17 cellular contexts compared by ENCODE assay signal in the genomic region with DNA sequence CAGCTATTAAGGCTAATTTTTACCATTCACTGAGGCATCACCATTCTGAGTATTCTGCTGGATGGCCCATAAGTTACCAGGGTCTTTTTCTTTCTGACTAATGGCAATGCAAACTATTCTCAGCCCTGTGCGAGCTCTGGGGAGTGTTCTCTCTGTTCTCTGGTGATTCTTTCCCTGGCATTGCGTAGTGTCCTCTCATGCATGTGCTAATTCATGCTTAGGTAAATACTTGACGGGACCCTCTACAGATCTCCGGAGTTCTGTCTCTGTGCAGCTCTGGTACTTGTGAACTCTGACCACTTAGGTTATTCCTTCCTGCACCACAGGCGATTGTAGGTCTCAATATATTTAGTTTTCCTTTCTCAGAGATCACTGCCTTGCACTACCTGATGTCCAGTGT. TPM values are rescaled to one million over a fixed set of nuclear protein-coding genes. Genes with fewer than 3 reads are reported as not detected.
DNase-seq lines count a peak whose midpoint lies in the region; ATAC-seq, FAIRE-seq and TF ChIP-seq lines count a peak whose summit lies in the region.
"Had no signal": no experiment of that assay in that cellular context is flagged by ENCODE, and none has a peak within 500 bp of the region (broad histone marks: within the 10 kb centered on the region; RNA-seq: fewer than 3 reads in every experiment).

No MANE protein-coding gene starts in this region.

- ATAC-seq in HepG2 (peak; percentile 100), right lobe of liver (no peak), left lung (peak; percentile 87), HG02840 (IDR thresholded peaks at IDR 0.05; ENCODE audit: low FRiP score, unreplicated experiment) (no peak)
- ATAC-seq: left colon, Right ventricle myocardium inferior had no signal

- no peaks in the 10 kb centered on the region for H3K9me3 ChIP-seq in HepG2 (ENCODE audit: low read length)
- no peaks in the 10 kb centered on the region for H3K9me3 ChIP-seq in right lobe of liver
- no peaks in the 10 kb centered on the region for H3K9me3 ChIP-seq in left lung
- no peaks in the 10 kb centered on the region for H3K9me3 ChIP-seq in mammary epithelial cell (replicated peaks; ENCODE audit: insufficient read depth, low read length)
- H3K9me3 ChIP-seq: esophagus squamous epithelium, right atrium auricular region had no signal

- dilution Hi-C loops in mammary epithelial cell (cut with HindIII; ENCODE audit: low sequenced_read_pairs), result no loop called here

- H3K36me3 ChIP-seq in HepG2 (replicated peaks in 1 of 2; ENCODE audit: control insufficient read depth in 1 of 2, insufficient read depth in 2 of 2, low read length in 2 of 2) (peaks cover 0 to 1% of the 10 kb centered on the region in 2 experiments; a peak in 2 of 5 replicates), right lobe of liver (no peaks in the 10 kb centered on the region), left lung (no peaks in the 10 kb centered on the region), mammary epithelial cell (ENCODE audit: insufficient read depth, low read length) (no peaks in the 10 kb centered on the region)
- H3K36me3 ChIP-seq: esophagus squamous epithelium, right atrium auricular region, WERI-Rb-1 had no signal

- H3K4me1 ChIP-seq in HepG2 (ENCODE audit: insufficient read depth, low read length) (peaks cover 17% of the 10 kb centered on the region), right lobe of liver (no peaks in the 10 kb centered on the region), left lung (peaks cover 10 to 35% of the 10 kb centered on the region in 2 donors), mammary epithelial cell (ENCODE audit: insufficient read depth, low read length) (no peaks in the 10 kb centered on the region)

- H3K27ac ChIP-seq in HepG2 (ENCODE audit: extremely low read length, insufficient read depth, low read length), result peak overlapping the region; percentile 61
- H3K27ac ChIP-seq in right lobe of liver, result no peak overlapping the region
- no peak overlapping the region for H3K27ac ChIP-seq in left lung
- no peak overlapping the region for H3K27ac ChIP-seq in mammary epithelial cell (ENCODE audit: insufficient read depth, low read depth, low read length)
- H3K27ac ChIP-seq: esophagus squamous epithelium, right atrium auricular region, WERI-Rb-1 had no signal

- POLR2A ChIA-PET in HepG2 (lab: Yijun Ruan, JAX), result interaction anchor here (1.1 to 1.8 kb wide), 2 partner anchors 30 to 77 kb away, joined by 3 to 10 read pairs; partner anchors contain the start of genes NKIRAS1 and RPL15

- in situ Hi-C loops in HepG2 (cut with HindIII; ENCODE audit: extremely low pct_ligation_motif_present, low pct_unique_long_range_greater_than_20kb) (no loop called here), mammary epithelial cell (cut with MboI; ENCODE audit: low sequenced_read_pairs in 2 of 2) (no loop called here), G401 (cut with HindIII; ENCODE audit: low sequenced_read_pairs) (no loop called here)

- CTCF ChIA-PET in HepG2 (lab: Yijun Ruan, JAX; ENCODE audit: low intra/inter-chr PET ratio, low total read pairs), result no interaction called here
- CTCF ChIA-PET in mammary epithelial cell (lab: Charles Lee; ENCODE audit: low non-redundant PET), result no interaction called here

- intact Hi-C loops in HepG2 (cut with micrococcal nuclease; ENCODE audit: unreplicated experiment) (no loop called here), right lobe of liver (cut with DNase I) (no loop called here), left lung (cut with DNase I) (no loop called here), mammary epithelial cell (cut with micrococcal nuclease) (no loop called here)

- H4K20me1 ChIP-seq in HepG2 (ENCODE audit: insufficient read depth, low read length), result peaks cover 15% of the 10 kb centered on the region; the same call in 1 of the 2 replicates
- H4K20me1 ChIP-seq in mammary epithelial cell (ENCODE audit: insufficient read depth, low read length), result no peaks in the 10 kb centered on the region

- H3K79me2 ChIP-seq in HepG2 (ENCODE audit: insufficient read depth, low read length), result peaks cover 54% of the 10 kb centered on the region
- peaks cover 78% of the 10 kb centered on the region for H3K79me2 ChIP-seq in mammary epithelial cell (ENCODE audit: insufficient read depth, low read length)

- TF ChIP-seq RAD21 in HepG2 (CRISPR knock-in tag; IDR thresholded peaks at IDR 0.05), result no peak

- peak in 1 of 2 experiments; percentile 34; a peak in 1 of 4 replicates for TF ChIP-seq EP300 in HepG2 (IDR thresholded peaks at IDR 0.05; ENCODE audit: low read depth in 2 of 2, low read length in 2 of 2)
- no peak for TF ChIP-seq EP300 in HepG2 (CRISPR knock-in tag; IDR thresholded peaks at IDR 0.05; ENCODE audit: borderline replicate concordance)

- H3K9ac ChIP-seq in HepG2 (ENCODE audit: insufficient read depth, low read depth, low read length) (no peak overlapping the region; the same call in 1 of the 2 replicates), mammary epithelial cell (ENCODE audit: insufficient read depth, low read length) (no peak overlapping the region)

- H3K4me2 ChIP-seq in HepG2 (ENCODE audit: low read depth, low read length) (peak overlapping the region; percentile 73), mammary epithelial cell (ENCODE audit: insufficient read depth, low read depth, low read length) (no peak overlapping the region)

- H2AFZ ChIP-seq in HepG2 (ENCODE audit: low read length) (no peak overlapping the region), mammary epithelial cell (ENCODE audit: low read depth, low read length) (no peak overlapping the region)

- peak; percentile 86 for FAIRE-seq in HepG2 (lab: Jason Lieb, UNC)

- DNase-seq in HepG2 (ENCODE audit: low spot score), result peak; percentile 76
- DNase-seq in right lobe of liver, result no peak
- DNase-seq in NCI-H510A (lab: John Stamatoyannopoulos, UW), result peak; percentile 39
- no peak for DNase-seq in left lung
- DNase-seq in mammary epithelial cell, result no peak
- DNase-seq in G401 (ENCODE audit: low spot score), result no peak
- no peak for DNase-seq in hepatic stellate cell (ENCODE audit: low spot score)
- DNase-seq: activated CD4-positive, alpha-beta memory T cell treated with anti-CD3 and anti-CD28 coated beads for 36 hours; activated naive CD4-positive, alpha-beta T cell; effector CD8-positive, alpha-beta T cell; esophagus squamous epithelium; left colon; nucleus accumbens; WERI-Rb-1 had no signal

- H3K27me3 ChIP-seq in HepG2 (ENCODE audit: control insufficient read depth in 1 of 2, insufficient read depth in 2 of 2, low read length in 2 of 2), result no peaks in the 10 kb centered on the region
- no peaks in the 10 kb centered on the region for H3K27me3 ChIP-seq in right lobe of liver
- H3K27me3 ChIP-seq in left lung, result no peaks in the 10 kb centered on the region
- no peaks in the 10 kb centered on the region for H3K27me3 ChIP-seq in mammary epithelial cell (ENCODE audit: insufficient read depth, low read length)
- H3K27me3 ChIP-seq: esophagus squamous epithelium, right atrium auricular region had no signal

- H3K4me3 ChIP-seq in HepG2 (replicated peaks in 1 of 3; ENCODE audit: insufficient read depth in 1 of 3, low read depth in 2 of 3, low read length in 3 of 3) (peak overlapping the region in 1 of 3 experiments; percentile 10; a peak in 2 of 6 replicates), right lobe of liver (no peak overlapping the region), left lung (no peak overlapping the region), mammary epithelial cell (replicated peaks in 1 of 3; ENCODE audit: insufficient read depth in 1 of 3, low read depth in 2 of 3, low read length in 3 of 3) (no peak overlapping the region)
- H3K4me3 ChIP-seq: esophagus squamous epithelium, right atrium auricular region had no signal

- no peak for TF ChIP-seq CTCF in HepG2 (CRISPR knock-in tag; IDR thresholded peaks at IDR 0.05)
- TF ChIP-seq CTCF in right lobe of liver (IDR thresholded peaks at IDR 0.05), result no peak
- no peak for TF ChIP-seq CTCF in left lung (IDR thresholded peaks at IDR 0.05)
- no peak for TF ChIP-seq CTCF in mammary epithelial cell (conservative IDR thresholded peaks at IDR 0.05 in 1 of 2, IDR thresholded peaks at IDR 0.05 in 1 of 2; ENCODE audit: extremely low read depth in 1 of 2, insufficient read depth in 1 of 2, low read depth in 1 of 2, low read length in 2 of 2)

- BruUV-seq in HepG2 (replicated peaks; lab: Mats Ljungman, UMichigan) (no TSS peak), mammary epithelial cell (replicated peaks; lab: Mats Ljungman, UMichigan) (no TSS peak)

- TF ChIP-seq POLR2A in HepG2 (IDR thresholded peaks at IDR 0.05; ENCODE audit: insufficient read depth in 1 of 2, low read depth in 2 of 2, low read length in 2 of 2), result no peak
- no peak for TF ChIP-seq POLR2A in right lobe of liver (IDR thresholded peaks at IDR 0.05)

- WGBS in HepG2 (ENCODE audit: low lambda C conversion rate), result 12% methylated on average over 5 of the region's 5 CpGs
- 54% methylated on average over 4 of the region's 5 CpGs for WGBS in right lobe of liver (ENCODE audit: insufficient coverage, low coverage, low lambda C conversion rate, missing lambda C conversion rate)
- 98% methylated on average over 5 of the region's 5 CpGs for WGBS in mammary epithelial cell (ENCODE audit: low coverage, missing lambda C conversion rate)

RNA-seq across cellular contexts. Expression of gene UBE2E1, which starts 34.8 kb away (rescaled TPM):
- total RNA-seq in HepG2 (2016; rRNA removed; fragmentation: Illumina TruSeq; extraction: Trizol) (61.8 and 82.6 TPM in 2 replicates), right lobe of liver (10 to 100 TPM; 20.8 to 40.4 (median 29.7) TPM), left lung (10 to 100 TPM; 89.1 to 96.9 TPM), mammary epithelial cell (10 to 100 TPM; 49.5 to 92.7 TPM)
- total RNA-seq in HepG2 (2016; cell fraction: cytosol; rRNA removed; fragmentation: Illumina TruSeq; extraction: Trizol; ENCODE audit: low read depth), result 27.8 and 29.8 TPM in 2 replicates
- 56.6 and 91.5 TPM in 2 replicates for total RNA-seq in HepG2 (2016; cell fraction: insoluble cytoplasmic fraction; rRNA removed; fragmentation: Illumina TruSeq; extraction: Trizol)
- total RNA-seq in HepG2 (2016; cell fraction: membrane; rRNA removed; fragmentation: Illumina TruSeq; extraction: Trizol), result 51.7 and 51.8 TPM in 2 replicates
- total RNA-seq in HepG2 (2016; cell fraction: nucleus; rRNA removed; fragmentation: Illumina TruSeq; extraction: Trizol), result 40.2 and 43.9 TPM in 2 replicates
- polyA plus RNA-seq in HepG2 (2011; rRNA removed) (55.4 and 56.2 TPM in 2 replicates), mammary epithelial cell (115 TPM)
- 25.3 and 41.0 TPM in 2 replicates for polyA plus RNA-seq in HepG2 (2011; cell fraction: cytosol; rRNA removed)
- polyA plus RNA-seq in HepG2 (2011; cell fraction: nucleus; rRNA removed), result 24.4 and 30.9 TPM in 2 replicates
- polyA plus RNA-seq in HepG2 (2012), result 65.9 and 73.0 TPM in 2 replicates
- polyA plus RNA-seq in HepG2 (2016; cell fraction: cytosol; fragmentation: Illumina TruSeq; extraction: Trizol; ENCODE audit: low read depth), result 40.2 and 48.2 TPM in 2 replicates
- 112 and 129 TPM in 2 replicates for polyA plus RNA-seq in HepG2 (2016; cell fraction: insoluble cytoplasmic fraction; fragmentation: Illumina TruSeq; extraction: Trizol; ENCODE audit: low read depth)
- 57.7 and 60.5 TPM in 2 replicates for polyA plus RNA-seq in HepG2 (2016; cell fraction: membrane; fragmentation: Illumina TruSeq; extraction: Trizol; ENCODE audit: low read depth)
- 73.6 and 78.6 TPM in 2 replicates for polyA plus RNA-seq in HepG2 (2016; cell fraction: nucleus; fragmentation: Illumina TruSeq; extraction: Trizol; ENCODE audit: insufficient read depth, low read depth)
- 26.6 and 37.3 TPM in 2 replicates for polyA minus RNA-seq in HepG2 (2011; rRNA and poly(A)+ RNA removed; ENCODE audit: low replicate concordance)
- polyA minus RNA-seq in HepG2 (2011; cell fraction: cytosol; rRNA and poly(A)+ RNA removed), result 24.6 and 36.0 TPM in 2 replicates
- 47.8 and 70.1 TPM in 2 replicates for polyA minus RNA-seq in HepG2 (2011; cell fraction: nucleus; rRNA and poly(A)+ RNA removed)
- 45.1 TPM for polyA minus RNA-seq in mammary epithelial cell
- total RNA-seq in G401 (2014; rRNA removed; shearing (Covaris generic)), result 121 and 174 TPM in 2 replicates

Comparison
In these comparisons a context has a peak if more than half of its experiments do, and no peak if none do; other contexts are left out.
1. ATAC-seq: peak in HepG2 (single experiment) and left lung (single experiment); none in right lobe of liver (0 of 4) and HG02840 (single experiment).
2. DNase-seq: peak in HepG2 (single experiment) and NCI-H510A (single experiment); none in right lobe of liver (0 of 3), left lung (0 of 2), mammary epithelial cell (single experiment), G401 (single experiment) and hepatic stellate cell (single experiment).